9 cellular contexts compared by ENCODE assay signal in the genomic region with DNA sequence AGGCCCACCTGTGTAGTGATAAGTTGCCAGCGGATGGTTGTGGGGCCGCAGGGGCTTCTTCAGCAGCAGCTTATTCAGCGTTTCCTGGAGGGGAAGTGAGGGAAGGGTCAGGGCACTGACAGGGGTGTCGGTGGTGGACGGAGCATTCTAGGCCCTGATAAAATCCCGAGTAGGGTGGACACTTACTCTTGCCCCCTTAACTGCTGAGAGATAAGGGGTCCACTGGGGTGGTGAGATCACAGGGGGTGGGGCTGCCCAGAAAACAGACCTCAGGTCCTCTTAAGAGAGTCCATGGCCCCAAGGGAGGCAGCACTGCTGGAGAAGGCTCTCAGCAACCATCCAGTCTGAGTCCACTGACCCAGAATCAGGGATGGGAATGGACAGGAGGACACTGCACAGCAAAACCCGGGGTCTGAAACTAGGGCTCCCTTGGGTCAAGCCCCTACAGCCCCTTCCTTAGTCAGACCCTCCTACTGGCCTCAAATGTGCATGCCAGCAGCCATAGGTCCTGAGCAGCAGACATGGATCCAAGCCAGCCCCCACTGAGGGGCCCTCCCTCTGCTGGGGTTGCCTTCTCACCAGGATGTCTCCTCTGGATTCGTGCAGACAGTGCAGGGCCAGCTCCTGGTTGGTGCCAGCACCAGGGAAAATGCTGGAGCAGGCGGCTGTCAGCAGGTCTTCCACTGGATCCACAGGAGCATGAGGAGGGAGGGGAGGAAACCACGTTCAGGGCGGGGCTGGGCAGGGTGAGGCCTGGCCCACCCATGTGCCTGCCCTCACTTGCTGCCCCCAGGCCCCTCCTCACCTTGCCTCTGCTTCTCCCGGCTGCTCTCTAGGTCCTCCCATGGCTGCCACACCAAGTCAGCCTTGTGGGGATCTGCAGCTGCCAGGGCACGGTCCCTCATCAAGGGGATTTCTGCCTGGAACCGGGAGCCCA. TPM values are rescaled to one million over a fixed set of nuclear protein-coding genes. Genes with fewer than 3 reads are reported as not detected.
A peak's percentile ranks its signal among the peaks of the same experiment; 100 is the strongest.
DNase-seq lines count a peak whose midpoint lies in the region; ATAC-seq and TF ChIP-seq lines count a peak whose summit lies in the region.
"Had no signal": no experiment of that assay in that cellular context is flagged by ENCODE, and none has a peak within 500 bp of the region (broad histone marks: within the 10 kb centered on the region; RNA-seq: fewer than 3 reads in every experiment).

No MANE protein-coding gene starts in this region.

- H3K9ac ChIP-seq in BLaER1 treated with 17β-estradiol and CSF1 and Interleukin-3, amounts not matched to agents 10 nM and 100 nM = peak overlapping the region; percentile 26 to 67 (median 62); a peak in 19 of 22 replicates
- H3K9ac ChIP-seq in PC-3 (ENCODE audit: low read length) = no peak overlapping the region

- H3F3A ChIP-seq in PC-3 (ENCODE audit: low read length, unreplicated experiment) = peaks cover 6% of the 10 kb centered on the region

- no peaks in the 10 kb centered on the region for H3K27me3 ChIP-seq in BLaER1 treated with 17β-estradiol and CSF1 and Interleukin-3, amounts not matched to agents 10 nM and 100 nM
- H3K27me3 ChIP-seq in PC-3 (ENCODE audit: low read length) (no peaks in the 10 kb centered on the region), osteoblast (ENCODE audit: insufficient read depth, low read length) (no peaks in the 10 kb centered on the region)

- no peak for TF ChIP-seq CTCF in PC-3 (conservative IDR thresholded peaks at IDR 0.05; ENCODE audit: low read depth, low read length)
- TF ChIP-seq CTCF in osteoblast (IDR thresholded peaks at IDR 0.05; ENCODE audit: extremely low read depth, low read depth, low read length) = no peak

- CTCF ChIA-PET in PC-3 (lab: Charles Lee) = interaction anchor here (0.5 to 0.6 kb wide), 2 partner anchors 17 to 119 kb away, joined by 3 read pairs; no protein-coding TSS in a partner anchor

- no TSS peak for BruUV-seq in PC-3 (replicated peaks; lab: Mats Ljungman, UMichigan)

- H3K27ac ChIP-seq in BLaER1 treated with 17β-estradiol and CSF1 and Interleukin-3, amounts not matched to agents 10 nM and 100 nM = peak overlapping the region in 10 of 11 experiments; percentile 25 to 82 (median 72); a peak in 18 of 22 replicates
- H3K27ac ChIP-seq in PC-3 (ENCODE audit: low read length) (peak overlapping the region; percentile 70), cingulate gyrus (ENCODE audit: low read depth, low read length) (peak overlapping the region; percentile 49), osteoblast (ENCODE audit: low read depth, low read length) (peak overlapping the region; percentile 96)

- H3K9me2 ChIP-seq in PC-3 (replicated peaks; ENCODE audit: low read length) = no peaks in the 10 kb centered on the region

- ATAC-seq in PC-3 (no peak), GM19467 (IDR thresholded peaks at IDR 0.05; ENCODE audit: unreplicated experiment) (no peak)
- ATAC-seq: activated CD4-positive, CD25-positive, alpha-beta regulatory T cell treated with anti-CD3 and anti-CD28 coated beads, Interleukin-2, amount 50 U/mL, for 24 hours had no signal

- POLR2A ChIA-PET in PC-3 (lab: Charles Lee; ENCODE audit: unreplicated experiment) = interaction anchor here (0.6 kb wide), 1 partner anchor 50 kb away, joined by 3 read pairs; no protein-coding TSS in a partner anchor

- no peak overlapping the region for H3K4me3 ChIP-seq in BLaER1 treated with 17β-estradiol and CSF1 and Interleukin-3, amounts not matched to agents 10 nM and 100 nM
- H3K4me3 ChIP-seq in PC-3 (ENCODE audit: low read length) = no peak overlapping the region
- no peak overlapping the region for H3K4me3 ChIP-seq in osteoblast (ENCODE audit: insufficient read depth, low read length)

- H3K36me3 ChIP-seq in BLaER1 treated with 17β-estradiol and CSF1 and Interleukin-3, amounts not matched to agents 10 nM and 100 nM = peaks cover 95 to 100% (median 98%) of the 10 kb centered on the region in 11 experiments
- peaks cover 70% of the 10 kb centered on the region for H3K36me3 ChIP-seq in PC-3 (ENCODE audit: low read depth, low read length)
- H3K36me3 ChIP-seq in osteoblast (ENCODE audit: insufficient read depth, low read length) = peaks cover 67% of the 10 kb centered on the region

- H2AFZ ChIP-seq in PC-3 (ENCODE audit: low read length) (no peak overlapping the region), osteoblast (ENCODE audit: low read length) (no peak overlapping the region)

- DNase-seq in PC-3 (no peak), osteoblast (ENCODE audit: insufficient read length, low spot score, missing footprints) (peak; percentile 77), DMS53 (lab: John Stamatoyannopoulos, UW) (no peak), RPMI8226 (no peak), amniotic stem cell (lab: John Stamatoyannopoulos, UW) (no peak)

- H3K4me2 ChIP-seq in BLaER1 treated with 17β-estradiol and CSF1 and Interleukin-3, amounts not matched to agents 10 nM and 100 nM = peak overlapping the region in 9 of 11 experiments; percentile 51 to 79 (median 67); a peak in 18 of 22 replicates
- H3K4me2 ChIP-seq in PC-3 (ENCODE audit: low read length) (0 out of 2 replicates have a peak overlapping the region, but pooled peaks have one; percentile 2), osteoblast (ENCODE audit: insufficient read depth, low read length) (no peak overlapping the region)

- no peaks in the 10 kb centered on the region for H3K9me3 ChIP-seq in BLaER1 treated with 17β-estradiol and CSF1 and Interleukin-3, amounts not matched to agents 10 nM and 100 nM (replicated peaks in 1 of 11)
- H3K9me3 ChIP-seq in PC-3 (ENCODE audit: low read length) (no peaks in the 10 kb centered on the region), osteoblast (ENCODE audit: low read depth, low read length) (no peaks in the 10 kb centered on the region)

- H3K79me2 ChIP-seq in PC-3 (ENCODE audit: low read length) (peaks cover 20% of the 10 kb centered on the region), osteoblast (ENCODE audit: insufficient read depth, low read length) (peaks cover 50% of the 10 kb centered on the region)

- peaks cover 42 to 87% (median 62%) of the 10 kb centered on the region in 11 experiments; a peak in 21 of 22 replicates for H4K20me1 ChIP-seq in BLaER1 treated with 17β-estradiol and CSF1 and Interleukin-3, amounts not matched to agents 10 nM and 100 nM
- no peaks in the 10 kb centered on the region for H4K20me1 ChIP-seq in PC-3 (ENCODE audit: low read length)
- peaks cover 18% of the 10 kb centered on the region for H4K20me1 ChIP-seq in osteoblast (ENCODE audit: insufficient read depth, low read length)

- intact Hi-C loops in PC-3 (cut with micrococcal nuclease) = loop anchor here (10.0 kb wide), 1 partner anchor 309 kb away; no protein-coding TSS in a partner anchor

- H3K4me1 ChIP-seq in BLaER1 treated with 17β-estradiol and CSF1 and Interleukin-3, amounts not matched to agents 10 nM and 100 nM = peaks cover 23 to 73% (median 57%) of the 10 kb centered on the region in 10 experiments
- peaks cover 44% of the 10 kb centered on the region for H3K4me1 ChIP-seq in PC-3 (ENCODE audit: insufficient read depth, low read length)
- peaks cover 52% of the 10 kb centered on the region for H3K4me1 ChIP-seq in osteoblast (ENCODE audit: insufficient read depth, low read length)

RNA-seq across cellular contexts. Expression of a gene that starts 12.1 kb away (rescaled TPM):
- total RNA-seq in PC-3 (2014; rRNA removed) = 30.8 and 36.7 TPM in 2 replicates
- total RNA-seq in osteoblast = 40.1 and 40.2 TPM in 2 replicates
